Comparison of ENCODE assay signal across 32 cellular contexts in the genomic region with DNA sequence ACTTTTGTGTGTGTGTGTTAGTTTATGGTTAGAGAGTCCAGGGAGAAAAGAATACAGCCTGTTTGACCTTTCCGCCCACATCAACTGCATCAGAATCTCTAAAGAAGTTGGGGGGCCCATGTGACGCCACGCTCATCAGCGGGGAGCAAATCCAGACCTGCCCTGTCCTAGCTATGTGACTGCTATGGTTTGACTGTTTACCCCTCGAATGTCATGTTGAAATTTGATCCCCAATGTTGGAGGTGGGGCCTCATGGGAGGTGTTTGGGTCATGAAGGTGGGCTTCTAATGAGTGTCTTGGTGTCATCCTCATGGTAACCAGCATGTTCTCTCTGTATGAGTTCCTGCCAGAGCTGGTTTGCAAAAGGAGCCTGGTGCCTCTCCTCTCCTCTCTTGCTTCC.
"Had no signal": no experiment of that assay in that cellular context is flagged by ENCODE, and none has a peak within 500 bp of the region (broad histone marks: within the 10 kb centered on the region; RNA-seq: fewer than 3 reads in every experiment).

No MANE protein-coding gene starts in this region.

- ATAC-seq: activated CD4-positive, alpha-beta T cell treated with anti-CD3 and anti-CD28 coated beads for 36 hours; activated naive CD4-positive, alpha-beta T cell treated with anti-CD3 and anti-CD28 coated beads, Interleukin-2, amount 50 U/mL, for 72 hours; activated T-cell treated with anti-CD3 and anti-CD28 coated beads, Interleukin-2, amount 50 U/mL, for 4 hours; body of pancreas; Panc1 had no signal

- DNase-seq: activated CD4-positive, alpha-beta memory T cell treated with anti-CD3 and anti-CD28 coated beads for 36 hours; activated CD4-positive, alpha-beta T cell treated with anti-CD3 and anti-CD28 coated beads for 36 hours; activated CD4-positive, alpha-beta T cell treated with anti-CD3 and anti-CD28 coated beads, Interleukin-2, amount 10 ng/mL, durations not matched to agents 7 days and 5 days; activated CD8-positive, alpha-beta memory T cell treated with anti-CD3 and anti-CD28 coated beads, Interleukin-2, amount 50 U/mL, for 4 hours; activated gamma-delta T cell treated with Interleukin-2 at 50 U/mL for 16 hours; activated naive CD4-positive, alpha-beta T cell treated with anti-CD3 and anti-CD28 coated beads for 36 hours; activated T-cell treated with anti-CD3 and anti-CD28 coated beads for 4 hours; activated T-cell treated with anti-CD3 and anti-CD28 coated beads, Interleukin-2, amount 50 U/mL, for 4 hours; adrenal gland; body of pancreas; Kasumi-1; KBM-7; MG63; MV-4-11; NCI-H1092; NCI-H1436 treated with DMSO at 0.1 percent for 48 hours; NCI-H1694 treated with DMSO at 0.1 percent for 48 hours; NCI-H2029; NCI-H2171 treated with DMSO at 0.1 percent for 48 hours; NCI-H226; NCI-H446 treated with DMSO at 0.1 percent for 48 hours; NCI-H526; NCI-H82; SHP77; SJCRH30; T1000; WERI-Rb-1 had no signal

- H3K27ac ChIP-seq: adrenal gland, body of pancreas, SJCRH30, SK-N-MC, WERI-Rb-1 had no signal

- H3K36me3 ChIP-seq: adrenal gland, breast epithelium, MG63, SJCRH30, WERI-Rb-1 had no signal

- H3K4me1 ChIP-seq: adrenal gland, breast epithelium had no signal

- H3K27me3 ChIP-seq: adrenal gland, body of pancreas, breast epithelium, MG63, SJCRH30 had no signal

- FAIRE-seq: astrocyte had no signal

- H3K9me3 ChIP-seq: adrenal gland, body of pancreas, breast epithelium, MG63, SJCRH30 had no signal

- H3K4me3 ChIP-seq: adrenal gland, body of pancreas, breast epithelium, MG63, SJCRH30, SK-N-MC had no signal
